ENCODE assay signal across 8 cellular contexts in the genomic region with DNA sequence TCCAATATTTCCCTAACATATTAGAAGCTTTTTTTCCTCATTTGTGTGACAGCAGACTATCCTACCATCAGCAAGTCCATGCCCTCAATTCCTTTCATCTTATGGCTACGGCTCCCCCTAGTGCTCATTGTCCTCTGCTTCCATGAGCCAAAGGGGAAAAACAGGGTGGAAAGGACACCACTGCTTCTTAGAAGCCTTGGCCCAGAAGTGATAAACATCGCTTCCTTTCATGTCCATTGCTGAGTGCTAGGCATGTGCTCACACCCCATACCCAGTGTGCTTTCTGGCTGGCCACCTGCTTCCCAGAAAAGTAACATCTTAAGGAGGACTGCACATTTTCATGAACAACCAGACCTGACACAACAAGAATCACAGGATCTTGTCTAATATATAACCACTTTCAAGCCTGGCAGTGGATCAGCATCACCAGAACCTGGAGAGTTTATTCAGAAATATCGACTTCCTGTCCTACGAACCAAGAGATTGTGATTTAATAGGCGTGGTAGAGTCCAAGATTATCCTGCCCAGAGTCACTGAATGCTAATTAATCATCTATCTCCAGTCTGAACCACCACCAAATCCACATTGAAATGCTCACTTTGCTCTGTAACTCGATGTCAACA.
DNase-seq lines count a peak whose midpoint lies in the region; ATAC-seq and TF ChIP-seq lines count a peak whose summit lies in the region.

No MANE protein-coding gene starts in this region.

- no peak overlapping the region for H3K4me3 Mint-ChIP-seq in memory B cell

- no peaks in the 10 kb centered on the region for H3K36me3 Mint-ChIP-seq in memory B cell

- no peaks in the 10 kb centered on the region for H3K4me1 Mint-ChIP-seq in memory B cell

- no peaks in the 10 kb centered on the region for H3K9me3 Mint-ChIP-seq in memory B cell

- H3K27me3 Mint-ChIP-seq in memory B cell: no peaks in the 10 kb centered on the region

- ATAC-seq in memory B cell (ENCODE audit: low read depth): peak; percentile 48
- no peak for ATAC-seq in GM21576 (IDR thresholded peaks at IDR 0.05; ENCODE audit: unreplicated experiment)
- ATAC-seq in GM19397 (IDR thresholded peaks at IDR 0.05; ENCODE audit: unreplicated experiment): no peak
- no peak for ATAC-seq in HG02642 (IDR thresholded peaks at IDR 0.05; ENCODE audit: poor library complexity, unreplicated experiment)

- no peak overlapping the region for H3K4me3 ChIP-seq in HFF-Myc (replicated peaks; ENCODE audit: low read depth, low read length)

- peak; percentile 52 for TF ChIP-seq CTCF in HFF-Myc (IDR thresholded peaks at IDR 0.05; ENCODE audit: low read depth, low read length, missing control alignments)

- H3K27ac Mint-ChIP-seq in memory B cell: no peak overlapping the region

- DNase-seq in GM04504 (ENCODE audit: low read depth): peak; percentile 14
- peak; percentile 7 for DNase-seq in HFF-Myc (ENCODE audit: extremely low read depth, low read depth)
- peak; percentile 45 to 65 for DNase-seq in NOMO-1 (lab: John Stamatoyannopoulos, UW; ENCODE audit: unreplicated experiment in 2 of 2)
- DNase-seq in dermis microvascular lymphatic vessel endothelial cell (ENCODE audit: low read depth in 2 of 2): peak; percentile 66 to 67
- DNase-seq in memory B cell (ENCODE audit: low spot score in 2 of 2): peak in 1 of 2 donors; percentile 23
